Comparison of ENCODE assay signal across 26 cellular contexts in genomic region chr7:1915326-1915725, GRCh38.
"Had no signal": no experiment of that assay in that cellular context is flagged by ENCODE, and none has a peak within 500 bp of the region (broad histone marks: within the 10 kb centered on the region; RNA-seq: fewer than 3 reads in every experiment).

No MANE protein-coding gene starts in this region.

- H3K4me3 ChIP-seq: ascending aorta, body of pancreas had no signal

- H3K4me3 Mint-ChIP-seq: activated CD4-positive, alpha-beta memory T cell treated with anti-CD3 and anti-CD28 coated beads for 36 hours; activated CD4-positive, alpha-beta T cell treated with anti-CD3 and anti-CD28 coated beads, Interleukin-2, amount 10 ng/mL, durations not matched to agents 7 days and 5 days; activated naive CD8-positive, alpha-beta T cell treated with anti-CD3 and anti-CD28 coated beads, Interleukin-2, amount 50 U/mL, for 24 hours; activated T-cell treated with anti-CD3 and anti-CD28 coated beads, Interleukin-2, amount 50 U/mL, for 4 hours had no signal

- H3K27me3 Mint-ChIP-seq: activated CD4-positive, alpha-beta memory T cell treated with anti-CD3 and anti-CD28 coated beads for 36 hours; activated naive CD8-positive, alpha-beta T cell treated with anti-CD3 and anti-CD28 coated beads, Interleukin-2, amount 50 U/mL, for 24 hours; T-cell had no signal

- FAIRE-seq: RCC 7860, TTC549 had no signal

- DNase-seq: activated CD4-positive, alpha-beta memory T cell treated with anti-CD3 and anti-CD28 coated beads for 36 hours; activated CD4-positive, alpha-beta T cell treated with anti-CD3 and anti-CD28 coated beads, Interleukin-2, amount 10 ng/mL, durations not matched to agents 7 days and 5 days; activated CD4-positive, CD25-positive, alpha-beta regulatory T cell; activated CD8-positive, alpha-beta memory T cell treated with anti-CD3 and anti-CD28 coated beads for 24 hours; activated effector memory CD4-positive, alpha-beta T cell treated with anti-CD3 and anti-CD28 coated beads, Interleukin-2, amount 50 U/mL, for 16 hours; activated naive CD4-positive, alpha-beta T cell treated with Interleukin-2 at 50 U/mL for 16 hours; activated naive CD8-positive, alpha-beta T cell treated with anti-CD3 and anti-CD28 coated beads, Interleukin-2, amount 50 U/mL, for 24 hours; activated T-cell treated with anti-CD3 and anti-CD28 coated beads, Interleukin-2, amount 50 U/mL, for 4 hours; amniotic stem cell; body of pancreas; NCI-H1092 treated with DMSO at 0.1 percent for 48 hours; NCI-H1436; NCI-H1694 treated with DMSO at 0.1 percent for 48 hours; NCI-H2029 treated with DMSO at 0.1 percent for 48 hours; NCI-H446; NCI-H524; PC-3; SIG-M5; T-cell; T-helper 2 cell; T1000 had no signal

- H3K9ac ChIP-seq: KMS-11 had no signal

- H3K9me3 ChIP-seq: ascending aorta, body of pancreas had no signal

- H3K27ac Mint-ChIP-seq: activated CD4-positive, alpha-beta memory T cell treated with anti-CD3 and anti-CD28 coated beads for 36 hours; activated CD4-positive, alpha-beta T cell treated with anti-CD3 and anti-CD28 coated beads, Interleukin-2, amount 10 ng/mL, durations not matched to agents 7 days and 5 days; activated naive CD4-positive, alpha-beta T cell treated with anti-CD3 and anti-CD28 coated beads, Interleukin-2, amount 50 U/mL, for 72 hours; activated naive CD8-positive, alpha-beta T cell treated with anti-CD3 and anti-CD28 coated beads, Interleukin-2, amount 50 U/mL, for 24 hours; T-cell had no signal

- H3K36me3 Mint-ChIP-seq: activated CD4-positive, alpha-beta memory T cell treated with anti-CD3 and anti-CD28 coated beads for 36 hours; activated naive CD4-positive, alpha-beta T cell treated with anti-CD3 and anti-CD28 coated beads, Interleukin-2, amount 50 U/mL, for 72 hours had no signal

- H3K4me2 ChIP-seq: KMS-11 had no signal

- H3K27ac ChIP-seq: ascending aorta, body of pancreas, KMS-11 had no signal

- H3K27me3 ChIP-seq: ascending aorta, body of pancreas had no signal

- H3K36me3 ChIP-seq: ascending aorta had no signal

- H3K9me3 Mint-ChIP-seq: activated CD4-positive, alpha-beta memory T cell treated with anti-CD3 and anti-CD28 coated beads for 36 hours; activated CD4-positive, alpha-beta T cell treated with anti-CD3 and anti-CD28 coated beads, Interleukin-2, amount 10 ng/mL, durations not matched to agents 7 days and 5 days; activated naive CD4-positive, alpha-beta T cell treated with anti-CD3 and anti-CD28 coated beads, Interleukin-2, amount 50 U/mL, for 72 hours; activated naive CD8-positive, alpha-beta T cell treated with anti-CD3 and anti-CD28 coated beads, Interleukin-2, amount 50 U/mL, for 24 hours; activated T-cell treated with anti-CD3 and anti-CD28 coated beads, Interleukin-2, amount 50 U/mL, for 4 hours; T-cell had no signal

- ATAC-seq: activated naive CD4-positive, alpha-beta T cell treated with anti-CD3 and anti-CD28 coated beads, Interleukin-2, amount 50 U/mL, for 72 hours; activated naive CD8-positive, alpha-beta T cell treated with anti-CD3 and anti-CD28 coated beads, Interleukin-2, amount 50 U/mL, for 24 hours; activated T-cell treated with anti-CD3 and anti-CD28 coated beads, Interleukin-2, amount 50 U/mL, for 4 hours; body of pancreas; PC-3; T-cell had no signal
